ENCODE assay signal across 1 cellular context in genomic region chr19:49151339-49152217, GRCh38.
A peak's percentile ranks its signal among the peaks of the same experiment; 100 is the strongest.
TF ChIP-seq lines count a peak whose summit lies in the region.

No MANE protein-coding gene starts in this region.

TF ChIP-seq in HepG2, 621 proteins besides CTCF, POLR2A, EP300 and RAD21 (continues in another document):
- TF ChIP-seq ZNF609 (CRISPR knock-in tag; IDR thresholded peaks at IDR 0.05; ENCODE audit: borderline replicate concordance) (no peak), MBNL3 (CRISPR knock-in tag; conservative IDR thresholded peaks at IDR 0.05) (no peak), ZNF563 (CRISPR knock-in tag; IDR thresholded peaks at IDR 0.05) (0 out of 2 replicates have a peak, but pooled peaks have one; percentile 55), MYC (CRISPR knock-in tag; IDR thresholded peaks at IDR 0.05; ENCODE audit: borderline replicate concordance) (peak; percentile 52; the same call in 1 of the 2 replicates), SP140L (CRISPR knock-in tag; IDR thresholded peaks at IDR 0.05; ENCODE audit: borderline replicate concordance) (no peak), ZSCAN12 (CRISPR knock-in tag; IDR thresholded peaks at IDR 0.05) (no peak), HOXA5 (CRISPR knock-in tag; IDR thresholded peaks at IDR 0.05) (0 out of 2 replicates have a peak, but pooled peaks have one; percentile 32), MXI1 (IDR thresholded peaks at IDR 0.05; ENCODE audit: borderline replicate concordance, low read depth, low read length) (peak; percentile 53; the same call in 1 of the 3 replicates), MTERF4 (CRISPR knock-in tag; IDR thresholded peaks at IDR 0.05) (0 out of 2 replicates have a peak, but pooled peaks have one; percentile 54), CREBL2 (CRISPR knock-in tag; IDR thresholded peaks at IDR 0.05; ENCODE audit: borderline replicate concordance) (no peak), ZNF850 (CRISPR knock-in tag; conservative IDR thresholded peaks at IDR 0.05) (no peak), ZNF598 (CRISPR knock-in tag; IDR thresholded peaks at IDR 0.05; ENCODE audit: borderline replicate concordance) (no peak), ZNF329 (CRISPR knock-in tag; IDR thresholded peaks at IDR 0.05; ENCODE audit: low read depth) (no peak), TOE1 (CRISPR knock-in tag; IDR thresholded peaks at IDR 0.05) (no peak), ZNF234 (CRISPR knock-in tag; conservative IDR thresholded peaks at IDR 0.05) (no peak), RORA (CRISPR knock-in tag; IDR thresholded peaks at IDR 0.05) (no peak), ZNF629 (CRISPR knock-in tag; conservative IDR thresholded peaks at IDR 0.05) (peak; percentile 93), ZEB1 (IDR thresholded peaks at IDR 0.05; ENCODE audit: insufficient replicate concordance, low read depth) (peak; percentile 76), NFRKB (IDR thresholded peaks at IDR 0.05) (no peak), HNRNPLL (IDR thresholded peaks at IDR 0.05; ENCODE audit: low read depth, low read length, poor library complexity, severe bottlenecking) (peak; percentile 34), PHF5A (CRISPR knock-in tag; IDR thresholded peaks at IDR 0.05; ENCODE audit: low read depth, unreplicated experiment) (no peak), MIER3 (CRISPR knock-in tag; IDR thresholded peaks at IDR 0.05; ENCODE audit: borderline replicate concordance) (0 out of 2 replicates have a peak, but pooled peaks have one; percentile 26), MAFK (conservative IDR thresholded peaks at IDR 0.05 in 1 of 2, IDR thresholded peaks at IDR 0.05 in 1 of 2; ENCODE audit: low read length in 2 of 2) (no peak), SP1 (IDR thresholded peaks at IDR 0.05) (no peak), SP1 (CRISPR knock-in tag; IDR thresholded peaks at IDR 0.05) (peak; percentile 70), HNF1B (CRISPR knock-in tag; IDR thresholded peaks at IDR 0.05) (peak; percentile 17; the same call in 1 of the 2 replicates), ZFP91 (CRISPR knock-in tag; IDR thresholded peaks at IDR 0.05; ENCODE audit: borderline replicate concordance) (peak; percentile 23; the same call in 1 of the 2 replicates), NR2F1 (CRISPR knock-in tag; IDR thresholded peaks at IDR 0.05) (no peak), FOXJ3 (CRISPR knock-in tag; IDR thresholded peaks at IDR 0.05; ENCODE audit: borderline replicate concordance) (no peak), MZF1 (CRISPR knock-in tag; IDR thresholded peaks at IDR 0.05; ENCODE audit: borderline replicate concordance) (no peak), ZBTB3 (CRISPR knock-in tag; IDR thresholded peaks at IDR 0.05; ENCODE audit: borderline replicate concordance, low read depth) (no peak), NFE2L1 (CRISPR knock-in tag; IDR thresholded peaks at IDR 0.05; ENCODE audit: borderline replicate concordance) (no peak), KLF16 (CRISPR knock-in tag; IDR thresholded peaks at IDR 0.05) (0 out of 4 replicates have a peak, but pooled peaks of 1 of the 2 experiments have one; percentile 31), ATF7-NPFF (CRISPR knock-in tag; IDR thresholded peaks at IDR 0.05; ENCODE audit: low read depth) (no peak), TFDP1 (CRISPR knock-in tag; IDR thresholded peaks at IDR 0.05; ENCODE audit: borderline replicate concordance) (peak; percentile 51; the same call in 1 of the 2 replicates), SMARCE1 (IDR thresholded peaks at IDR 0.05; ENCODE audit: borderline replicate concordance) (no peak), ARNTL (CRISPR knock-in tag; IDR thresholded peaks at IDR 0.05) (peak; percentile 64)
- TF ChIP-seq, protein P1, sequence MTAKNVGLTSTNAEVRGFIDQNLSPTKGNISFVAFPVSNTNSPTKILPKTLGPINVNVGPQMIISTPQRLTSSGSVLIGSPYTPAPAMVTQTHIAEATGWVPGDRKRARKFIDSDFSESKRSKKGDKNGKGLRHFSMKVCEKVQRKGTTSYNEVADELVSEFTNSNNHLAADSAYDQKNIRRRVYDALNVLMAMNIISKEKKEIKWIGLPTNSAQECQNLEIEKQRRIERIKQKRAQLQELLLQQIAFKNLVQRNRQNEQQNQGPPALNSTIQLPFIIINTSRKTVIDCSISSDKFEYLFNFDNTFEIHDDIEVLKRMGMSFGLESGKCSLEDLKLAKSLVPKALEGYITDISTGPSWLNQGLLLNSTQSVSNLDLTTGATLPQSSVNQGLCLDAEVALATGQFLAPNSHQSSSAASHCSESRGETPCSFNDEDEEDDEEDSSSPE (CRISPR knock-in tag; IDR thresholded peaks at IDR 0.05), result peak; percentile 63
- TF ChIP-seq, protein P2, sequence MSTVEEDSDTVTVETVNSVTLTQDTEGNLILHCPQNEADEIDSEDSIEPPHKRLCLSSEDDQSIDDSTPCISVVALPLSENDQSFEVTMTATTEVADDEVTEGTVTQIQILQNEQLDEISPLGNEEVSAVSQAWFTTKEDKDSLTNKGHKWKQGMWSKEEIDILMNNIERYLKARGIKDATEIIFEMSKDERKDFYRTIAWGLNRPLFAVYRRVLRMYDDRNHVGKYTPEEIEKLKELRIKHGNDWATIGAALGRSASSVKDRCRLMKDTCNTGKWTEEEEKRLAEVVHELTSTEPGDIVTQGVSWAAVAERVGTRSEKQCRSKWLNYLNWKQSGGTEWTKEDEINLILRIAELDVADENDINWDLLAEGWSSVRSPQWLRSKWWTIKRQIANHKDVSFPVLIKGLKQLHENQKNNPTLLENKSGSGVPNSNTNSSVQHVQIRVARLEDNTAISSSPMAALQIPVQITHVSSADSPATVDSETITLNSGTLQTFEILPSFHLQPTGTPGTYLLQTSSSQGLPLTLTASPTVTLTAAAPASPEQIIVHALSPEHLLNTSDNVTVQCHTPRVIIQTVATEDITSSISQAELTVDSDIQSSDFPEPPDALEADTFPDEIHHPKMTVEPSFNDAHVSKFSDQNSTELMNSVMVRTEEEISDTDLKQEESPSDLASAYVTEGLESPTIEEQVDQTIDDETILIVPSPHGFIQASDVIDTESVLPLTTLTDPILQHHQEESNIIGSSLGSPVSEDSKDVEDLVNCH (CRISPR knock-in tag; IDR thresholded peaks at IDR 0.05), result no peak
- TF ChIP-seq, protein P3, sequence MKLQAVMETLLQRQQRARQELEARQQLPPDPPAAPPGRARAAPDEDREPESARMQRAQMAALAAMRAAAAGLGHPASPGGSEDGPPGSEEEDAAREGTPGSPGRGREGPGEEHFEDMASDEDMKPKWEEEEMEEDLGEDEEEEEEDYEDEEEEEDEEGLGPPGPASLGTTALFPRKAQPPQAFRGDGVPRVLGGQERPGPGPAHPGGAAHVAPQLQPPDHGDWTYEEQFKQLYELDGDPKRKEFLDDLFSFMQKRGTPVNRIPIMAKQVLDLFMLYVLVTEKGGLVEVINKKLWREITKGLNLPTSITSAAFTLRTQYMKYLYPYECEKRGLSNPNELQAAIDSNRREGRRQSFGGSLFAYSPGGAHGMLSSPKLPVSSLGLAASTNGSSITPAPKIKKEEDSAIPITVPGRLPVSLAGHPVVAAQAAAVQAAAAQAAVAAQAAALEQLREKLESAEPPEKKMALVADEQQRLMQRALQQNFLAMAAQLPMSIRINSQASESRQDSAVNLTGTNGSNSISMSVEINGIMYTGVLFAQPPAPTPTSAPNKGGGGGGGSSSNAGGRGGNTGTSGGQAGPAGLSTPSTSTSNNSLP (IDR thresholded peaks at IDR 0.05; ENCODE audit: low read depth, low read length), result no peak
- TF ChIP-seq, protein P4, sequence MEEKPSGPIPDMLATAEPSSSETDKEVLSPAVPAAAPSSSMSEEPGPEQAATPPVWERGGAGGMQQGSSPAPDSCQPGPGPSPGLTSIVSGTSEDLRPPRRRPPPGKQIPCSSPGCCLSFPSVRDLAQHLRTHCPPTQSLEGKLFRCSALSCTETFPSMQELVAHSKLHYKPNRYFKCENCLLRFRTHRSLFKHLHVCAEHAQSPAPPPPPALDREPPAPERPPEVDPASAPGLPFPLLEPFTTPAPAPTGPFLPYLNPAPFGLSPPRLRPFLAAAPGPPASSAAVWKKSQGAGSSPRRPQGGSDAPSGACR (CRISPR knock-in tag; IDR thresholded peaks at IDR 0.05), result no peak
